In genomic region chr2:55862269-55862668, GRCh38 we compare ENCODE assay signal across 9 cellular contexts.
DNase-seq lines count a peak whose midpoint lies in the region; TF ChIP-seq lines count a peak whose summit lies in the region.
"Had no signal": no experiment of that assay in that cellular context is flagged by ENCODE, and none has a peak within 500 bp of the region (broad histone marks: within the 10 kb centered on the region; RNA-seq: fewer than 3 reads in every experiment).

No MANE protein-coding gene starts in this region.

- H3K4me3 ChIP-seq in SK-N-SH (ENCODE audit: low read depth in 2 of 2, low read length in 1 of 2) = no peak overlapping the region
- no peak overlapping the region for H3K4me3 ChIP-seq in fibroblast of villous mesenchyme (ENCODE audit: low read depth, low read length)

- H3K9me2 ChIP-seq in SK-N-SH = no peaks in the 10 kb centered on the region

- H3K9ac ChIP-seq in SK-N-SH = peak overlapping the region; percentile 62

- H3K36me3 ChIP-seq in SK-N-SH (replicated peaks in 1 of 2; ENCODE audit: control insufficient read depth in 1 of 2, insufficient read depth in 2 of 2, low read length in 1 of 2) = peaks cover 5 to 17% of the 10 kb centered on the region in 2 experiments

- CTCF ChIA-PET in SK-N-SH (lab: Yijun Ruan, JAX) = no interaction called here

- no peak overlapping the region for H2AFZ ChIP-seq in SK-N-SH (ENCODE audit: low read depth)

- POLR2A ChIA-PET in SK-N-SH (lab: Yijun Ruan, JAX) = no interaction called here

- peak overlapping the region; percentile 67 to 96; a peak in 3 of 4 replicates for H3K27ac ChIP-seq in SK-N-SH (ENCODE audit: low read depth in 2 of 2, low read length in 1 of 2)

- WGBS in SK-N-SH (ENCODE audit: low lambda C conversion rate) = 63% methylated on average over 3 of the region's 3 CpGs

- H3K4me1 ChIP-seq in SK-N-SH (ENCODE audit: control insufficient read depth in 1 of 2, insufficient read depth in 2 of 2, low read depth in 1 of 2, low read length in 1 of 2) = peaks cover 0 to 15% of the 10 kb centered on the region in 2 experiments; a peak in 1 of 4 replicates

- no peak for TF ChIP-seq RAD21 in SK-N-SH (IDR thresholded peaks at IDR 0.05; ENCODE audit: low read length)

- H4K20me1 ChIP-seq in SK-N-SH (ENCODE audit: insufficient read depth) = no peaks in the 10 kb centered on the region

- H3K9me3 ChIP-seq in SK-N-SH = no peaks in the 10 kb centered on the region

- no peak for TF ChIP-seq EP300 in SK-N-SH (IDR thresholded peaks at IDR 0.05; ENCODE audit: borderline replicate concordance in 1 of 2, low read depth in 1 of 2, low read length in 1 of 2)

- no peak for TF ChIP-seq CTCF in SK-N-SH (IDR thresholded peaks at IDR 0.05)
- no peak for TF ChIP-seq CTCF in fibroblast of villous mesenchyme (IDR thresholded peaks at IDR 0.05; ENCODE audit: insufficient read depth, low read depth, low read length)

- H3K27me3 ChIP-seq in SK-N-SH (ENCODE audit: insufficient read depth) = no peaks in the 10 kb centered on the region

- peak overlapping the region; percentile 41 for H3K4me2 ChIP-seq in SK-N-SH

- peaks cover 39% of the 10 kb centered on the region for H3F3A ChIP-seq in SK-N-SH (replicated peaks; ENCODE audit: insufficient read depth)

- H3K79me2 ChIP-seq in SK-N-SH (ENCODE audit: insufficient read depth) = no peaks in the 10 kb centered on the region

- DNase-seq in EL = peak; percentile 92
- no peak for DNase-seq in SK-N-SH
- DNase-seq in fibroblast of villous mesenchyme (ENCODE audit: low read depth) = peak; percentile 99
- peak; percentile 99 for DNase-seq in renal cortical epithelial cell (ENCODE audit: low read depth)
- DNase-seq in T-helper 2 cell = no peak
- no peak for DNase-seq in iPS-NIHi11 (ENCODE audit: low spot score)
- no peak for DNase-seq in KG1 (lab: John Stamatoyannopoulos, UW)
- DNase-seq in UCSD-AML1 (lab: John Stamatoyannopoulos, UW; ENCODE audit: unreplicated experiment) = no peak
- DNase-seq: stimulated activated naive B cell treated with anti-CD40 and anti-IgM and Interleukin-4, amounts not matched to agents 10 μg/mL and 1 μg/mL and 100 μg/mL, for 72 hours had no signal

TF ChIP-seq in SK-N-SH, 30 proteins besides CTCF, POLR2A, EP300 and RAD21:
- TF ChIP-seq TEAD4 (IDR thresholded peaks at IDR 0.05; ENCODE audit: borderline replicate concordance, insufficient read depth) = no peak
- TF ChIP-seq FOXJ3 (CRISPR knock-in tag; IDR thresholded peaks at IDR 0.05) = no peak
TF ChIP-seq in SK-N-SH: peak in this region for 0.

Comparison
In these comparisons a context has a peak if more than half of its experiments do, and no peak if none do; other contexts are left out.
1. DNase-seq: peak in EL (single experiment), fibroblast of villous mesenchyme (single experiment) and renal cortical epithelial cell (single experiment); none in SK-N-SH (single experiment), T-helper 2 cell (0 of 5), iPS-NIHi11 (single experiment), KG1 (single experiment) and UCSD-AML1 (single experiment).